14 cellular contexts compared by ENCODE assay signal in the genomic region with DNA sequence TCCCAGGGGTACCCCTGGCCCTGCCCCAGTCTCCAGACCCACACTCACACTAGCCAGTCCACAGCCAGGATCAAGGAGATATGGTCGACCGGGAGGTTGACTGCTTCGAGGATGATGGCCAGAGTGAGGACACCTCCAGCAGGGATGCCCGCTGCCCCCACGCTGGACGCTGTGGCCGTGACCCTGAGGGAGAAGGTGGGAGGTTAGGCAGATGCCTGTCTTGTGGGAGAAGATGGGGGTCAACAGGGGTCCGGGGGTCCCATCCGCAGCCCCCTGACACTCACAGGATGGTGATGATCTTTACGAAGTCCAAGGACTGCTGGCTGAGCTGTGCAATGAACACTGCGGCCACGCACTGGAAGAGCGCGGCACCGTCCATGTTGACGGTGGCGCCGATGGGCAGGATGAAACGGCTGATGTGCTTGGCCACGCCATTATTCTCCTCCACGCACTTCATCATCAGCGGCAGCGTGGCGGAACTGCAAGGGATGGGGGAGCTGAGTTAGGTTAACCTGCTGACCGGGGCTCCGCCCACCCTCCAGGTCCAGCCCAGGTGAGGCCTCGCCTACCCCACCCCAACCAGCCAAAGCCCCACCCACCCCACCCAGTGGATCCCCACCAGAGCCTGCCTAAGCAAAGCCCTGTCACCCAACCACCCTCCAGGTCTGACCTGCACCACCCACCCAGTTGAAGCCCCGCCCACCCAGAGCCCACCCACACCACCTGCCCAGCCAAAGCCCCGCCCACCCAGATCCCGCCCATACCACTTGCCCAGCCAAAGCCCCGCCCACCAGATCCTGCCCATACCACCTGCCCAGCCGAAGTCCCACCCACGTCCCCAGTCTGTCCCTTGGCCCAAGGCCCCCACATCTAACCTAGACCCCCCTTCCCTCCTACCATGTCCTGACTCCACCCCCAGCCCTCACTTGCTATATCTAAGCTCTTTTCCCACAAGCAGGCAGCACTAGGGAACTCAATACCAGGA. TPM values are rescaled to one million over a fixed set of nuclear protein-coding genes. Genes with fewer than 3 reads are reported as not detected.
DNase-seq lines count a peak whose midpoint lies in the region; ATAC-seq, FAIRE-seq and TF ChIP-seq lines count a peak whose summit lies in the region.
"Had no signal": no experiment of that assay in that cellular context is flagged by ENCODE, and none has a peak within 500 bp of the region (broad histone marks: within the 10 kb centered on the region; RNA-seq: fewer than 3 reads in every experiment).

No MANE protein-coding gene starts in this region.

- TF ChIP-seq POLR2A in A549 (IDR thresholded peaks at IDR 0.05; ENCODE audit: low read length): no peak

- no peak overlapping the region for H3K27ac Mint-ChIP-seq in chondrocyte (ENCODE audit: unreplicated experiment)

- POLR2A ChIA-PET in A549 (lab: Yijun Ruan, JAX): no interaction called here
- POLR2A ChIA-PET in RWPE1 (lab: Yijun Ruan, JAX; ENCODE audit: low non-redundant PET): no interaction called here

- peak in 1 of 2 experiments; percentile 55 for DNase-seq in A549 (ENCODE audit: low read depth in 1 of 2, low spot score in 1 of 2)
- DNase-seq in D341Med (ENCODE audit: low spot score): peak; percentile 63
- peak; percentile 44 for DNase-seq in RWPE1 (ENCODE audit: low spot score)
- DNase-seq in iPS-NIHi11 (ENCODE audit: low spot score): peak; percentile 93
- DNase-seq in chondrocyte (ENCODE audit: low spot score): no peak
- DNase-seq in activated CD4-positive, CD25-positive, alpha-beta regulatory T cell (lab: John Stamatoyannopoulos, UW): no peak
- no peak for DNase-seq in DMS79 treated with DMSO at 0.1 percent for 48 hours (lab: John Stamatoyannopoulos, UW)
- DNase-seq: aorta, foreskin fibroblast, naive B cell, NCI-H774 had no signal

- no peak overlapping the region for H3K4me3 ChIP-seq in A549
- H3K4me3 ChIP-seq: right atrium auricular region had no signal

- H3K4me2 ChIP-seq in A549: no peak overlapping the region

- no peaks in the 10 kb centered on the region for H3K27me3 Mint-ChIP-seq in chondrocyte (ENCODE audit: low read depth)
- H3K27me3 Mint-ChIP-seq: naive B cell had no signal

- FAIRE-seq in A549 (lab: Jason Lieb, UNC): no peak
- FAIRE-seq: H54, keratinocyte had no signal

- TF ChIP-seq EP300 in A549 (IDR thresholded peaks at IDR 0.05): no peak

- peak; percentile 31 to 45; a peak in 5 of 6 replicates for ATAC-seq in A549

- no peaks in the 10 kb centered on the region for H3K9me3 ChIP-seq in A549
- H3K9me3 ChIP-seq: right atrium auricular region had no signal

- H3K4me1 Mint-ChIP-seq in chondrocyte (ENCODE audit: low read depth): peaks cover 3% of the 10 kb centered on the region

- TF ChIP-seq CTCF in A549 (IDR thresholded peaks at IDR 0.05) (no peak), RWPE1 (conservative IDR thresholded peaks at IDR 0.05; ENCODE audit: low read depth) (no peak), chondrocyte (IDR thresholded peaks at IDR 0.05) (no peak)

- H3K36me3 Mint-ChIP-seq in chondrocyte (ENCODE audit: low read depth): peaks cover 39% of the 10 kb centered on the region

- H3K4me1 ChIP-seq in A549: peaks cover 21% of the 10 kb centered on the region
- H3K4me1 ChIP-seq: right atrium auricular region had no signal

- H3K27ac ChIP-seq in A549: no peak overlapping the region
- peak overlapping the region; percentile 99 for H3K27ac ChIP-seq in RWPE1
- H3K27ac ChIP-seq: right atrium auricular region had no signal

- CTCF ChIA-PET in A549 (lab: Yijun Ruan, JAX) (interaction anchor here (0.6 to 5.6 kb wide), 10 partner anchors 12 to 213 kb away, joined by 3 to 33 read pairs (median 6); no protein-coding TSS in a partner anchor), RWPE1 (lab: Yijun Ruan, JAX) (interaction anchor here (1.6 kb wide), 1 partner anchor 63 kb away, joined by 8 read pairs; no protein-coding TSS in a partner anchor)

- no peaks in the 10 kb centered on the region for H3K9me3 Mint-ChIP-seq in chondrocyte (ENCODE audit: low read depth)
- H3K9me3 Mint-ChIP-seq: naive B cell had no signal

- TF ChIP-seq RAD21 in A549 (conservative IDR thresholded peaks at IDR 0.05 in 1 of 2, IDR thresholded peaks at IDR 0.05 in 1 of 2): no peak

- WGBS in A549 (ENCODE audit: missing lambda C conversion rate): 94% methylated on average over 30 of the region's 33 CpGs

- no peak overlapping the region for H3K4me3 Mint-ChIP-seq in chondrocyte (ENCODE audit: unreplicated experiment)
- H3K4me3 Mint-ChIP-seq: naive B cell had no signal

TF ChIP-seq in A549, 52 proteins besides CTCF, POLR2A, EP300 and RAD21:
- no peak for TF ChIP-seq MAFK (IDR thresholded peaks at IDR 0.05; ENCODE audit: partially characterized antibody)
- TF ChIP-seq, protein P1, sequence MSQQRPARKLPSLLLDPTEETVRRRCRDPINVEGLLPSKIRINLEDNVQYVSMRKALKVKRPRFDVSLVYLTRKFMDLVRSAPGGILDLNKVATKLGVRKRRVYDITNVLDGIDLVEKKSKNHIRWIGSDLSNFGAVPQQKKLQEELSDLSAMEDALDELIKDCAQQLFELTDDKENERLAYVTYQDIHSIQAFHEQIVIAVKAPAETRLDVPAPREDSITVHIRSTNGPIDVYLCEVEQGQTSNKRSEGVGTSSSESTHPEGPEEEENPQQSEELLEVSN (IDR thresholded peaks at IDR 0.05; ENCODE audit: borderline replicate concordance, low read depth): no peak
- no peak for TF ChIP-seq MYC (IDR thresholded peaks at IDR 0.05; ENCODE audit: borderline replicate concordance, low read length)
- TF ChIP-seq KDM1A (IDR thresholded peaks at IDR 0.05; ENCODE audit: low read depth): no peak
- no peak for TF ChIP-seq KDM5A (IDR thresholded peaks at IDR 0.05)
- TF ChIP-seq HOXA7 (CRISPR knock-in tag; IDR thresholded peaks at IDR 0.05): no peak
- no peak for TF ChIP-seq JUN (IDR thresholded peaks at IDR 0.05)
- no peak for TF ChIP-seq RCOR1 (IDR thresholded peaks at IDR 0.05; ENCODE audit: low read depth, low read length)
- TF ChIP-seq RNF2 (IDR thresholded peaks at IDR 0.05; ENCODE audit: borderline replicate concordance, low read depth): no peak
- no peak for TF ChIP-seq ZSCAN20 (CRISPR knock-in tag; IDR thresholded peaks at IDR 0.05)

RNA-seq across cellular contexts. Expression of a gene that starts 11.2 kb away (rescaled TPM):
- 302 and 306 TPM in 2 replicates for polyA plus RNA-seq in A549 (2011; rRNA removed)
- 195 and 237 TPM in 2 replicates for polyA plus RNA-seq in A549 (2012; cell fraction: cytosol; rRNA removed)
- polyA plus RNA-seq in A549 (2012; cell fraction: nucleus; rRNA removed): 457 and 532 TPM in 2 replicates
- 184 to 200 TPM (median 189 TPM) in 3 replicates for polyA plus RNA-seq in A549 (2017; fragmentation: RNase III; extraction: RNeasy Plus Mini Kit Qiagen cat#74134 plus additional on column Dnase treatment)
- polyA minus RNA-seq in A549 (2011; rRNA and poly(A)+ RNA removed): 366 and 376 TPM in 2 replicates
- 77.3 to 310 TPM (median 304 TPM) in 3 replicates for total RNA-seq in chondrocyte

RNA-seq across cellular contexts. Expression of a gene that starts 31.0 kb away (rescaled TPM):
- 62.8 and 66.2 TPM in 2 replicates for polyA plus RNA-seq in A549 (2011; rRNA removed)
- 192 and 270 TPM in 2 replicates for polyA plus RNA-seq in A549 (2012; cell fraction: cytosol; rRNA removed)
- polyA plus RNA-seq in A549 (2012; cell fraction: nucleus; rRNA removed): 380 and 588 TPM in 2 replicates
- 70.0 to 72.9 TPM (median 71.0 TPM) in 3 replicates for polyA plus RNA-seq in A549 (2017; fragmentation: RNase III; extraction: RNeasy Plus Mini Kit Qiagen cat#74134 plus additional on column Dnase treatment)
- polyA minus RNA-seq in A549 (2011; rRNA and poly(A)+ RNA removed): 65.2 and 89.1 TPM in 2 replicates
- 69.8 to 77.3 TPM (median 76.7 TPM) in 3 replicates for total RNA-seq in chondrocyte

RNA-seq across cellular contexts. Expression of a gene that starts 31.4 kb away (rescaled TPM):
- polyA plus RNA-seq in A549 (2011; rRNA removed) (14.7 and 16.4 TPM in 2 replicates), A549 (2017; fragmentation: RNase III; extraction: RNeasy Plus Mini Kit Qiagen cat#74134 plus additional on column Dnase treatment) (18.4 to 20.2 TPM (median 18.8 TPM) in 3 replicates)
- polyA plus RNA-seq in A549 (2012; cell fraction: cytosol; rRNA removed): 23.9 and 34.0 TPM in 2 replicates
- polyA plus RNA-seq in A549 (2012; cell fraction: nucleus; rRNA removed): 75.2 and 82.8 TPM in 2 replicates
- 10.6 and 13.3 TPM in 2 replicates for polyA minus RNA-seq in A549 (2011; rRNA and poly(A)+ RNA removed)
- total RNA-seq in chondrocyte: 25.2 to 27.7 TPM (median 26.6 TPM) in 3 replicates

Comparison
In these comparisons a context has a peak if more than half of its experiments do, and no peak if none do; other contexts are left out.
1. DNase-seq: peak in D341Med (single experiment), RWPE1 (single experiment) and iPS-NIHi11 (single experiment); none in chondrocyte (single experiment), activated CD4-positive, CD25-positive, alpha-beta regulatory T cell (0 of 4) and DMS79 treated with DMSO at 0.1 percent for 48 hours (single experiment).